8 cellular contexts compared by ENCODE assay signal in genomic region chr2:159286709-159287441, GRCh38. TPM values are rescaled to one million over a fixed set of nuclear protein-coding genes. Genes with fewer than 3 reads are reported as not detected.
DNase-seq lines count a peak whose midpoint lies in the region; ATAC-seq and TF ChIP-seq lines count a peak whose summit lies in the region.

No MANE protein-coding gene starts in this region.

- intact Hi-C loops in right cardiac atrium (cut with DNase I): no loop called here
- intact Hi-C loops in vagina (cut with DNase I): no loop called here

- DNase-seq in NCI-H187 (lab: John Stamatoyannopoulos, UW) (peak; percentile 89 to 96), T-helper 2 cell (peak; percentile 95 to 97 (median 96)), anterior cingulate cortex (lab: John Stamatoyannopoulos, UW) (peak; percentile 64 to 99 (median 96)), right cardiac atrium (peak; percentile 99 to 100 (median 100)), putamen (ENCODE audit: low spot score) (peak; percentile 98), vagina (ENCODE audit: extremely low spot score in 2 of 2) (peak in 1 of 2 donors; percentile 94)

- H3K27me3 ChIP-seq in right cardiac atrium (ENCODE audit: control insufficient read depth, insufficient read depth): no peaks in the 10 kb centered on the region
- H3K27me3 ChIP-seq in vagina: no peaks in the 10 kb centered on the region

- H3K9me3 ChIP-seq in right cardiac atrium (ENCODE audit: control insufficient read depth, low read length): no peaks in the 10 kb centered on the region
- no peaks in the 10 kb centered on the region for H3K9me3 ChIP-seq in vagina

- no peaks in the 10 kb centered on the region for H3K36me3 ChIP-seq in vagina

- under 1% methylated on average over 50 of the region's 50 CpGs for WGBS in right cardiac atrium

- peak in 1 of 2 donors; percentile 68 for TF ChIP-seq POLR2A in vagina (IDR thresholded peaks at IDR 0.05)

- TF ChIP-seq CTCF in vagina (IDR thresholded peaks at IDR 0.05): no peak

- H3K4me3 ChIP-seq in right cardiac atrium (ENCODE audit: low read length): peak overlapping the region; percentile 52
- H3K4me3 ChIP-seq in vagina: peak overlapping the region; percentile 78 to 96

- peak; percentile 50 for ATAC-seq in GM18499 (IDR thresholded peaks at IDR 0.05; ENCODE audit: insufficient read depth, unreplicated experiment)
- ATAC-seq in HG02938 (IDR thresholded peaks at IDR 0.05; ENCODE audit: unreplicated experiment): peak; percentile 83
- ATAC-seq in right cardiac atrium: peak; percentile 99 to 100

- peak overlapping the region; percentile 94 for H3K27ac ChIP-seq in right cardiac atrium (ENCODE audit: low read length)
- peak overlapping the region; percentile 94 for H3K27ac ChIP-seq in vagina

- no peaks in the 10 kb centered on the region for H3K4me1 ChIP-seq in right cardiac atrium (ENCODE audit: control insufficient read depth, insufficient read depth, low read length)
- peaks cover 23% of the 10 kb centered on the region for H3K4me1 ChIP-seq in vagina

RNA-seq across cellular contexts. Expression of gene WDSUB1, which starts 0.4 kb away (rescaled TPM):
- total RNA-seq in right cardiac atrium (10 to 100 TPM in 1 of 4 donors, 1 to 10 TPM in 3; 6.1 to 10.4 (median 9.5) TPM), vagina (2.2 TPM)
- 8.9 TPM for polyA plus RNA-seq in right cardiac atrium
